ENCODE assay signal across 8 cellular contexts in the genomic region with DNA sequence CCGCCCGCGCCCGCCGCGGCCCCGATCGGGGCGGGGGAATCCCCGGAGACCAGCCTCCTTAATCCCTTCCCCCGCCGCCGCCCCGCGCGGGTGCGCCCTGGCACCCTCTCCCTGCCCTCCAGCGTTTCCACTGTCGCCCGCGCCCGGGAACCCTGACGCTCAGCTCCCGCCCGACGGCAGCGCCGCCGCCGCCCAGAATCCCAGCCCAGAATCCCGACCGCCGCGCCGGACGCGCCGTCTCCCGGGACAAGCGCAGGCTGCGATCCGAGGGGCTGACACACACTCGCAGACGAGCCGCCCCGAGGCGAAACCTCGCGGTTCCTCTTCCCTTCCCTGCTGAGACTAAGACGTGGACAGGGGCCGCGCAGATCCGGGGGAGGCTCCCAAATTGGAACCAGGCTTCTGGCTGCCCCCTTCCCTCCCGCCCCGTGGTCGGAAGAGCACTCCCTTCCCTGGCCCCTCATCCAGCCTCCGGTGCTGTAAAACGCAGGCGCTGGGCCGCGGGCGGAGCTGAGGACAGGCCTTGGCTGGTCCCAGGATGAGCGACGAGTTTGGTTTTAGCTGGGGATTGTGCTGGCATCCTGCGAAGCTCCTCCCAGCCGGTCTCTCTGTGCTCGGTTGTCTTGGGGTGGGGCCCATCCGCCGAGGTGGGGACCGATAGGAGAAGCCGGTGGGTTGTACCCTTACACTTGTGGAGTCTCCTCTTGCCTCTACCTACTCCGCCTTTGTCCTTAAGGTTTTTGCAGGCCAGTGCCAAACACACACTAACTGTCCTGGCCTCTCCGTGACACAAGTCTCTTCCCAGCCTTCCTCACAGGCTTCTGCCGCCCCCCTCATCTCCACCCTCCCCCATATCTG. TPM values are rescaled to one million over a fixed set of nuclear protein-coding genes. Genes with fewer than 3 reads are reported as not detected.
DNase-seq lines count a peak whose midpoint lies in the region; ATAC-seq and TF ChIP-seq lines count a peak whose summit lies in the region.

No MANE protein-coding gene starts in this region.

- peak; percentile 37 for ATAC-seq in GM21786 (IDR thresholded peaks at IDR 0.05; ENCODE audit: unreplicated experiment)
- peak; percentile 70 for ATAC-seq in gastroesophageal sphincter

- no peak for TF ChIP-seq EP300 in gastroesophageal sphincter (IDR thresholded peaks at IDR 0.05)

- no peaks in the 10 kb centered on the region for H3K27me3 ChIP-seq in gastroesophageal sphincter
- H3K27me3 ChIP-seq in neutrophil: peaks cover 28% of the 10 kb centered on the region

- H3K27ac Mint-ChIP-seq in activated T-helper 1 cell treated with anti-CD3 and anti-CD28 coated beads, Interleukin-12 subunit alpha, Interleukin-12 subunit beta, Interleukin-2, Interleukin-4 antibody, amounts not matched to agents 30 ng/mL and 10 ng/mL and 1 ng/mL, durations not matched to agents 14 hours and 24 hours and 36 hours: peak overlapping the region; percentile 23

- peak; percentile 44 for DNase-seq in NCI-H146 (lab: John Stamatoyannopoulos, UW)
- no peak for DNase-seq in NCI-H146 treated with DMSO at 0.1 percent for 48 hours (lab: John Stamatoyannopoulos, UW; ENCODE audit: unreplicated experiment)
- DNase-seq in LoVo (ENCODE audit: low spot score): peak; percentile 50
- DNase-seq in activated T-helper 1 cell treated with anti-CD3 and anti-CD28 coated beads, Interleukin-12 subunit alpha, Interleukin-12 subunit beta, Interleukin-2, Interleukin-4 antibody, amounts not matched to agents 30 ng/mL and 10 ng/mL and 1 ng/mL, durations not matched to agents 14 hours and 24 hours and 36 hours (ENCODE audit: low spot score): no peak
- no peak for DNase-seq in NK-92 (lab: John Stamatoyannopoulos, UW; ENCODE audit: unreplicated experiment)

- H3K36me3 ChIP-seq in gastroesophageal sphincter: peaks cover 0 to 10% of the 10 kb centered on the region in 2 donors
- H3K36me3 ChIP-seq in neutrophil: no peaks in the 10 kb centered on the region

- intact Hi-C loops in activated T-helper 1 cell treated with anti-CD3 and anti-CD28 coated beads, Interleukin-12 subunit alpha, Interleukin-12 subunit beta, Interleukin-2, Interleukin-4 antibody, amounts not matched to agents 30 ng/mL and 10 ng/mL and 1 ng/mL, durations not matched to agents 14 hours and 24 hours and 36 hours (cut with micrococcal nuclease): loop anchor here (1.0 kb wide), 2 partner anchors 13 to 23 kb away; a partner anchor contains a TSS

- H3K4me1 ChIP-seq in gastroesophageal sphincter (peaks cover 5 to 88% (median 58%) of the 10 kb centered on the region in 3 donors), neutrophil (ENCODE audit: control insufficient read depth in 1 of 2, insufficient read depth in 1 of 2, low read depth in 1 of 2, low read length in 1 of 2) (peaks cover 30 to 41% of the 10 kb centered on the region in 2 experiments)

- 0 to 25% methylated on average over 2 to 8 of the region's 74 CpGs for WGBS in gastroesophageal sphincter (ENCODE audit: low coverage in 1 of 2), 2 donors

- H3K27me3 Mint-ChIP-seq in activated T-helper 1 cell treated with anti-CD3 and anti-CD28 coated beads, Interleukin-12 subunit alpha, Interleukin-12 subunit beta, Interleukin-2, Interleukin-4 antibody, amounts not matched to agents 30 ng/mL and 10 ng/mL and 1 ng/mL, durations not matched to agents 14 hours and 24 hours and 36 hours (ENCODE audit: insufficient read depth): peaks cover 33% of the 10 kb centered on the region

- H3K4me1 Mint-ChIP-seq in activated T-helper 1 cell treated with anti-CD3 and anti-CD28 coated beads, Interleukin-12 subunit alpha, Interleukin-12 subunit beta, Interleukin-2, Interleukin-4 antibody, amounts not matched to agents 30 ng/mL and 10 ng/mL and 1 ng/mL, durations not matched to agents 14 hours and 24 hours and 36 hours (ENCODE audit: low read depth): peaks cover 15% of the 10 kb centered on the region

- H3K27ac ChIP-seq in gastroesophageal sphincter: peak overlapping the region; percentile 97 to 99 (median 98)
- no peak overlapping the region for H3K27ac ChIP-seq in neutrophil

- H3K9me3 Mint-ChIP-seq in activated T-helper 1 cell treated with anti-CD3 and anti-CD28 coated beads, Interleukin-12 subunit alpha, Interleukin-12 subunit beta, Interleukin-2, Interleukin-4 antibody, amounts not matched to agents 30 ng/mL and 10 ng/mL and 1 ng/mL, durations not matched to agents 14 hours and 24 hours and 36 hours: no peaks in the 10 kb centered on the region

- H3K4me3 Mint-ChIP-seq in activated T-helper 1 cell treated with anti-CD3 and anti-CD28 coated beads, Interleukin-12 subunit alpha, Interleukin-12 subunit beta, Interleukin-2, Interleukin-4 antibody, amounts not matched to agents 30 ng/mL and 10 ng/mL and 1 ng/mL, durations not matched to agents 14 hours and 24 hours and 36 hours: peak overlapping the region; percentile 97

- peak overlapping the region; percentile 56 to 72 for H3K4me3 ChIP-seq in gastroesophageal sphincter
- H3K4me3 ChIP-seq in neutrophil (ENCODE audit: low read depth in 1 of 2, low read length in 1 of 2): peak overlapping the region; percentile 63 to 69

- TF ChIP-seq CTCF in gastroesophageal sphincter (IDR thresholded peaks at IDR 0.05) (no peak), neutrophil (IDR thresholded peaks at IDR 0.05) (no peak)

- peak; percentile 55 to 59 for TF ChIP-seq POLR2A in gastroesophageal sphincter (IDR thresholded peaks at IDR 0.05)

- H3K9me3 ChIP-seq in gastroesophageal sphincter (no peaks in the 10 kb centered on the region), neutrophil (no peaks in the 10 kb centered on the region)

- H3K36me3 Mint-ChIP-seq in activated T-helper 1 cell treated with anti-CD3 and anti-CD28 coated beads, Interleukin-12 subunit alpha, Interleukin-12 subunit beta, Interleukin-2, Interleukin-4 antibody, amounts not matched to agents 30 ng/mL and 10 ng/mL and 1 ng/mL, durations not matched to agents 14 hours and 24 hours and 36 hours (ENCODE audit: low read depth): peaks cover 6% of the 10 kb centered on the region

RNA-seq across cellular contexts. Expression of a gene that starts 1.1 kb away (rescaled TPM):
- 3.0 and 3.4 TPM in 2 replicates for total RNA-seq in activated T-helper 1 cell treated with anti-CD3 and anti-CD28 coated beads, Interleukin-12 subunit alpha, Interleukin-12 subunit beta, Interleukin-2, Interleukin-4 antibody, amounts not matched to agents 30 ng/mL and 10 ng/mL and 1 ng/mL, durations not matched to agents 14 hours and 24 hours and 36 hours
- total RNA-seq in gastroesophageal sphincter: 100 to 1,000 TPM in 1 of 4 donors, 10 to 100 TPM in 3; 33.8 to 126 (median 58.7) TPM

RNA-seq across cellular contexts. Expression of a gene that starts 22.3 kb away (rescaled TPM):
- total RNA-seq in activated T-helper 1 cell treated with anti-CD3 and anti-CD28 coated beads, Interleukin-12 subunit alpha, Interleukin-12 subunit beta, Interleukin-2, Interleukin-4 antibody, amounts not matched to agents 30 ng/mL and 10 ng/mL and 1 ng/mL, durations not matched to agents 14 hours and 24 hours and 36 hours: 41.7 and 42.5 TPM in 2 replicates
- 10 to 100 TPM in 3 of 4 donors, 1 to 10 TPM in 1; 6.7 to 24.2 (median 19.2) TPM for total RNA-seq in gastroesophageal sphincter

RNA-seq across cellular contexts. Expression of a gene that starts 27.6 kb away (rescaled TPM):
- total RNA-seq in activated T-helper 1 cell treated with anti-CD3 and anti-CD28 coated beads, Interleukin-12 subunit alpha, Interleukin-12 subunit beta, Interleukin-2, Interleukin-4 antibody, amounts not matched to agents 30 ng/mL and 10 ng/mL and 1 ng/mL, durations not matched to agents 14 hours and 24 hours and 36 hours: 0.66 and 0.93 TPM in 2 replicates
- total RNA-seq in gastroesophageal sphincter: 100 to 1,000 TPM in 1 of 4 donors, 10 to 100 TPM in 3; 34.2 to 136 (median 45.4) TPM

RNA-seq across cellular contexts. Expression of a gene that starts 57.2 kb away (rescaled TPM):
- total RNA-seq in activated T-helper 1 cell treated with anti-CD3 and anti-CD28 coated beads, Interleukin-12 subunit alpha, Interleukin-12 subunit beta, Interleukin-2, Interleukin-4 antibody, amounts not matched to agents 30 ng/mL and 10 ng/mL and 1 ng/mL, durations not matched to agents 14 hours and 24 hours and 36 hours: not detected in 2 replicates
- 10 to 100 TPM; 11.9 to 34.4 (median 18.2) TPM for total RNA-seq in gastroesophageal sphincter

Comparison
In these comparisons a context has a peak if more than half of its experiments do, and no peak if none do; other contexts are left out.
1. DNase-seq: peak in NCI-H146 (single experiment) and LoVo (single experiment); none in NCI-H146 treated with DMSO at 0.1 percent for 48 hours (single experiment), activated T-helper 1 cell treated with anti-CD3 and anti-CD28 coated beads, Interleukin-12 subunit alpha, Interleukin-12 subunit beta, Interleukin-2, Interleukin-4 antibody, amounts not matched to agents 30 ng/mL and 10 ng/mL and 1 ng/mL, durations not matched to agents 14 hours and 24 hours and 36 hours (single experiment) and NK-92 (single experiment).
2. RNA of a gene that starts 27.6 kb away (total RNA-seq): 34.2 to 136 TPM in gastroesophageal sphincter; 0.66 to 0.93 TPM in activated T-helper 1 cell treated with anti-CD3 and anti-CD28 coated beads, Interleukin-12 subunit alpha, Interleukin-12 subunit beta, Interleukin-2, Interleukin-4 antibody, amounts not matched to agents 30 ng/mL and 10 ng/mL and 1 ng/mL, durations not matched to agents 14 hours and 24 hours and 36 hours; every median in the first group is over 10 times any median in the second.